Comparison of ENCODE assay signal across 8 cellular contexts in the genomic region with DNA sequence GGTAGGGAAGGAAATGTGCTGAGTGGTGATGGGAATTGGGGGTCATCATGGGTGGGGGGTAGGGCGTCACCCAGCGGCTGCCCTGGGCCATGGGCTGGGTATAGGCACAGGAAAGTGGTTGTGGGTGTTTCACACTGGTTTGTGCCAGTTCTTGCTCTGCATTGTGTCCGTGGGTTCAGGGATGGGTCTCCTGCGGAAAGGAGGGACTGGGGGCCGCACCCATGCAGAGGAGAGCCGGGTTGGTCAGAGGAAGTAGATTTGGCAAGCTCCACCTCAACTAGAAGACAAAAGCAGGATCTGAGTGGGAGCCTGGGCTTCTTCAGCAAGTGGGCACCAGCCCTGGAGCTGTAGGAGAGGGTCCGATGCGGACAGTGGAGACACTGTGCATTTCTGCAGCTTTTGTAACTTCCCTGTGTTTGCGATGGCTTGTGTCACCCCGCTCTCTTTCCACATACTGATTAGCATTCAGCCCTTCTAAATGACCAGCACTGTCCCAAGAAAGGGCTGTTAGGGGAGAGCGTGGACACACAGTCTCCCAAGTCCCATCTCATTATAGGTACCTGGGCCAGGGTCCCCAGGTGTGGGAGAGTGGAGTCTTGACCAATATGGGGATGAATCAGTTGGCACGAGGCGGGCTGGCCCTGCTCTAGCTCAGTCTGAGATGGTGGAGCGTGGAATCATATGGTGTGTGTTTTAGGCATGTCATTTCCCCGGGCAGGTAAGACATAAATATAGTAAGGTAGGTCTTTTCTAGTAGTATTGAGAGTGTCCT.
DNase-seq lines count a peak whose midpoint lies in the region; ATAC-seq and TF ChIP-seq lines count a peak whose summit lies in the region.

No MANE protein-coding gene starts in this region.

- H3K4me3 ChIP-seq in RWPE2 (ENCODE audit: severe bottlenecking) (peak overlapping the region; percentile 86), fibroblast of lung (replicated peaks in 1 of 4; ENCODE audit: control extremely low read depth in 1 of 4, insufficient read depth in 1 of 4, low read depth in 3 of 4, low read length in 4 of 4) (peak overlapping the region in 2 of 4 experiments; percentile 9 to 88)

- DNase-seq in RWPE2 (ENCODE audit: low spot score), result no peak
- DNase-seq in fibroblast of lung (ENCODE audit: low read depth in 2 of 2), result no peak
- peak; percentile 58 for DNase-seq in stimulated activated CD8-positive, alpha-beta memory T cell treated with anti-CD3 and anti-CD28 coated beads, Interleukin-4, amount 100 ng/mL, for 48 hours
- DNase-seq in D341Med (ENCODE audit: low spot score), result no peak
- no peak for DNase-seq in anterior cingulate cortex (lab: John Stamatoyannopoulos, UW)
- no peak for DNase-seq in activated CD4-positive, alpha-beta T cell treated with anti-CD3 and anti-CD28 coated beads for 1 hour

- no peak overlapping the region for H2AFZ ChIP-seq in fibroblast of lung (ENCODE audit: low read length)

- H3K27me3 ChIP-seq in RWPE2 (ENCODE audit: insufficient read depth, poor library complexity, severe bottlenecking), result no peaks in the 10 kb centered on the region
- H3K27me3 ChIP-seq in fibroblast of lung (ENCODE audit: control insufficient read depth, insufficient read depth, low read length), result no peaks in the 10 kb centered on the region

- peaks cover 64% of the 10 kb centered on the region for H3K79me2 ChIP-seq in fibroblast of lung (ENCODE audit: control insufficient read depth, insufficient read depth, low read length)

- H4K20me1 ChIP-seq in fibroblast of lung (ENCODE audit: control insufficient read depth, extremely low read depth, insufficient read depth, low read length), result no peaks in the 10 kb centered on the region

- TF ChIP-seq CTCF in RWPE2 (IDR thresholded peaks at IDR 0.05; ENCODE audit: poor library complexity, severe bottlenecking) (no peak), fibroblast of lung (conservative IDR thresholded peaks at IDR 0.05 in 1 of 2, IDR thresholded peaks at IDR 0.05 in 1 of 2; ENCODE audit: low read depth in 1 of 2, low read length in 2 of 2) (no peak)

- peak; percentile 2 for ATAC-seq in GM18907 (IDR thresholded peaks at IDR 0.05; ENCODE audit: unreplicated experiment)
- ATAC-seq in RWPE2 (ENCODE audit: low read depth), result no peak
- ATAC-seq in GM18498 (IDR thresholded peaks at IDR 0.05; ENCODE audit: unreplicated experiment), result no peak

- no peak overlapping the region for H3K9ac ChIP-seq in fibroblast of lung (ENCODE audit: insufficient read depth, low read length)

- peak overlapping the region; percentile 96 for H3K4me2 ChIP-seq in fibroblast of lung (ENCODE audit: extremely low read depth, insufficient read depth, low read length)

- peaks cover 47% of the 10 kb centered on the region for H3K4me1 ChIP-seq in RWPE2 (ENCODE audit: insufficient read depth, poor library complexity, severe bottlenecking)
- peaks cover 24% of the 10 kb centered on the region for H3K4me1 ChIP-seq in fibroblast of lung (ENCODE audit: control insufficient read depth, extremely low read depth, insufficient read depth, low read length)

- H3K27ac ChIP-seq in RWPE2 (ENCODE audit: poor library complexity, severe bottlenecking) (peak overlapping the region; percentile 97), fibroblast of lung (ENCODE audit: insufficient read depth, low read length) (peak overlapping the region; percentile 95)

- H3K9me3 ChIP-seq in RWPE2 (ENCODE audit: severe bottlenecking), result no peaks in the 10 kb centered on the region
- H3K9me3 ChIP-seq in fibroblast of lung (ENCODE audit: control insufficient read depth, insufficient read depth, low read depth, low read length), result no peaks in the 10 kb centered on the region

- H3K36me3 ChIP-seq in RWPE2 (ENCODE audit: low read depth) (peaks cover 6% of the 10 kb centered on the region), fibroblast of lung (ENCODE audit: control insufficient read depth, insufficient read depth, low read length) (peaks cover 2% of the 10 kb centered on the region)
